In genomic region chr6:43770417-43771209, GRCh38 we compare ENCODE assay signal across 8 cellular contexts. TPM values are rescaled to one million over a fixed set of nuclear protein-coding genes. Genes with fewer than 3 reads are reported as not detected.
DNase-seq lines count a peak whose midpoint lies in the region; ATAC-seq and TF ChIP-seq lines count a peak whose summit lies in the region.

No MANE protein-coding gene starts in this region.

- TF ChIP-seq POLR2A in esophagus muscularis mucosa (IDR thresholded peaks at IDR 0.05; ENCODE audit: low read depth), result no peak
- TF ChIP-seq POLR2A in testis (IDR thresholded peaks at IDR 0.05), result no peak

- no peak for TF ChIP-seq EP300 in esophagus muscularis mucosa (IDR thresholded peaks at IDR 0.05)

- DNase-seq in ACHN, result peak; percentile 62
- peak; percentile 9 to 76 for DNase-seq in NCI-H526 (lab: John Stamatoyannopoulos, UW)
- no peak for DNase-seq in activated T-cell treated with anti-CD3 and anti-CD28 coated beads, Interleukin-2, amount 50 U/mL, for 24 hours
- no peak for DNase-seq in esophagus muscularis mucosa (ENCODE audit: extremely low spot score)
- peak; percentile 56 for DNase-seq in testis
- DNase-seq in OCI-M2 (lab: John Stamatoyannopoulos, UW; ENCODE audit: unreplicated experiment), result no peak

- no peaks in the 10 kb centered on the region for H3K36me3 ChIP-seq in esophagus muscularis mucosa
- no peaks in the 10 kb centered on the region for H3K36me3 ChIP-seq in mucosa of rectum (ENCODE audit: control insufficient read depth in 2 of 2, insufficient read depth in 2 of 2, low read length in 2 of 2)
- H3K36me3 ChIP-seq in testis (ENCODE audit: low read depth, missing control alignments), result no peaks in the 10 kb centered on the region

- in situ Hi-C loops in ACHN (cut with HindIII; ENCODE audit: low pct_ligation_motif_present, low pct_unique_long_range_greater_than_20kb, low sequenced_read_pairs), result no loop called here

- H3K27ac Mint-ChIP-seq in activated T-cell treated with anti-CD3 and anti-CD28 coated beads, Interleukin-2, amount 50 U/mL, for 24 hours, result peak overlapping the region; percentile 83

- H3K27me3 Mint-ChIP-seq in activated T-cell treated with anti-CD3 and anti-CD28 coated beads, Interleukin-2, amount 50 U/mL, for 24 hours, result peaks cover 19% of the 10 kb centered on the region

- H3K4me3 Mint-ChIP-seq in activated T-cell treated with anti-CD3 and anti-CD28 coated beads, Interleukin-2, amount 50 U/mL, for 24 hours, result peak overlapping the region; percentile 91

- no peak for TF ChIP-seq CTCF in esophagus muscularis mucosa (IDR thresholded peaks at IDR 0.05)
- no peak for TF ChIP-seq CTCF in testis (IDR thresholded peaks at IDR 0.05)

- H3K36me3 Mint-ChIP-seq in activated T-cell treated with anti-CD3 and anti-CD28 coated beads, Interleukin-2, amount 50 U/mL, for 24 hours (ENCODE audit: low read depth), result peaks cover 25% of the 10 kb centered on the region

- ATAC-seq in GM18907 (IDR thresholded peaks at IDR 0.05; ENCODE audit: unreplicated experiment), result peak; percentile 20

- intact Hi-C loops in esophagus muscularis mucosa (cut with DNase I), result loop anchor here (5.0 to 10.0 kb wide), 2 partner anchors 143 to 204 kb away; partner anchors contain the start of gene GTPBP2
- intact Hi-C loops in testis (cut with DNase I; ENCODE audit: low total_unique reads), result loop anchor here (2.0 to 10.0 kb wide), 2 partner anchors 184 to 304 kb away; no protein-coding TSS in a partner anchor

- H3K27ac ChIP-seq in esophagus muscularis mucosa (replicated peaks in 1 of 4) (peak overlapping the region; percentile 97 to 99 (median 97)), mucosa of rectum (ENCODE audit: low read depth in 2 of 2, low read length in 2 of 2) (peak overlapping the region; percentile 92 to 96), testis (peak overlapping the region; percentile 71 to 80)

- peaks cover 40% of the 10 kb centered on the region for H3K4me1 Mint-ChIP-seq in activated T-cell treated with anti-CD3 and anti-CD28 coated beads, Interleukin-2, amount 50 U/mL, for 24 hours (ENCODE audit: low read depth)

- H3K9me3 ChIP-seq in esophagus muscularis mucosa (no peaks in the 10 kb centered on the region), mucosa of rectum (ENCODE audit: control insufficient read depth in 2 of 2, low read length in 2 of 2) (no peaks in the 10 kb centered on the region), testis (no peaks in the 10 kb centered on the region)

- peak overlapping the region; percentile 73 to 83 (median 82) for H3K4me3 ChIP-seq in esophagus muscularis mucosa
- peak overlapping the region; percentile 88 to 96 for H3K4me3 ChIP-seq in mucosa of rectum (ENCODE audit: low read length in 2 of 2)
- peak overlapping the region; percentile 70 to 79 for H3K4me3 ChIP-seq in testis

- H3K9me3 Mint-ChIP-seq in activated T-cell treated with anti-CD3 and anti-CD28 coated beads, Interleukin-2, amount 50 U/mL, for 24 hours, result no peaks in the 10 kb centered on the region

- under 1% methylated on average over 27 of the region's 84 CpGs for WGBS in esophagus muscularis mucosa
- WGBS in testis, 2 donors, result 0% methylated on average over 17 to 64 of the region's 84 CpGs

- peak overlapping the region; percentile 96 to 98 for H3K9ac ChIP-seq in mucosa of rectum (ENCODE audit: low read depth in 1 of 2, low read length in 2 of 2)

- H3K4me1 ChIP-seq in esophagus muscularis mucosa (peaks cover 36 to 56% (median 55%) of the 10 kb centered on the region in 4 donors), mucosa of rectum (ENCODE audit: control insufficient read depth in 2 of 2, insufficient read depth in 2 of 2, low read length in 2 of 2) (peaks cover 52 to 58% of the 10 kb centered on the region in 2 donors), testis (peaks cover 32% of the 10 kb centered on the region)

- H3K27me3 ChIP-seq in esophagus muscularis mucosa (no peaks in the 10 kb centered on the region), mucosa of rectum (ENCODE audit: control insufficient read depth in 2 of 2, insufficient read depth in 2 of 2, low read length in 2 of 2) (no peaks in the 10 kb centered on the region), testis (no peaks in the 10 kb centered on the region)

RNA-seq across cellular contexts. Expression of gene VEGFA, which starts 0.6 kb away (rescaled TPM):
- total RNA-seq in esophagus muscularis mucosa (10 to 100 TPM; 39.2 to 58.5 (median 45.0) TPM), testis (10 to 100 TPM in 1 of 2 donors, 1 to 10 TPM in 1; 6.1 to 15.2 TPM)
- 14.9 TPM for polyA plus RNA-seq in testis (ENCODE audit: insufficient read depth, low read depth, low replicate concordance)

Comparison
In these comparisons a context has a peak if more than half of its experiments do, and no peak if none do; other contexts are left out.
1. DNase-seq: peak in ACHN (single experiment), NCI-H526 (2 of 2) and testis (single experiment); none in activated T-cell treated with anti-CD3 and anti-CD28 coated beads, Interleukin-2, amount 50 U/mL, for 24 hours (single experiment), esophagus muscularis mucosa (single experiment) and OCI-M2 (single experiment).
2. Peak in every context shown above with its lines, with median percentiles within 50 percentile points of each other: H3K27ac ChIP-seq and H3K4me3 ChIP-seq.